10 cellular contexts compared by ENCODE assay signal in genomic region chr14:22122227-22123187, GRCh38.
A peak's percentile ranks its signal among the peaks of the same experiment; 100 is the strongest.
DNase-seq lines count a peak whose midpoint lies in the region; ATAC-seq and TF ChIP-seq lines count a peak whose summit lies in the region.
"Had no signal": no experiment of that assay in that cellular context is flagged by ENCODE, and none has a peak within 500 bp of the region (broad histone marks: within the 10 kb centered on the region; RNA-seq: fewer than 3 reads in every experiment).

No MANE protein-coding gene starts in this region.

- TF ChIP-seq POLR2A in GM18505 (IDR thresholded peaks at IDR 0.05; ENCODE audit: borderline replicate concordance, extremely low read depth, insufficient read depth, insufficient read length), result no peak

- no peaks in the 10 kb centered on the region for H3K9me3 ChIP-seq in DND-41 (ENCODE audit: insufficient read depth, low read length, severe bottlenecking)

- H2AFZ ChIP-seq in DND-41 (ENCODE audit: low read depth, low read length), result no peak overlapping the region

- no peaks in the 10 kb centered on the region for H3K27me3 ChIP-seq in DND-41 (ENCODE audit: insufficient read depth, low read length, poor library complexity)

- H3K27me3 Mint-ChIP-seq in activated naive CD8-positive, alpha-beta T cell treated with anti-CD3 and anti-CD28 coated beads for 36 hours, result no peaks in the 10 kb centered on the region

- DNase-seq in DND-41 (no peak), HuH-7 (ENCODE audit: low spot score) (peak; percentile 13), myocyte (ENCODE audit: low read depth) (peak; percentile 3), NCI-H2227 treated with DMSO at 0.1 percent for 48 hours (lab: John Stamatoyannopoulos, UW) (no peak), GM19240 (ENCODE audit: insufficient read length, low spot score) (no peak)
- no peak for DNase-seq in activated naive CD8-positive, alpha-beta T cell treated with anti-CD3 and anti-CD28 coated beads for 36 hours
- DNase-seq: mesenchymal stem cell had no signal

- H3K79me2 ChIP-seq in DND-41 (ENCODE audit: insufficient read depth, low read length), result no peaks in the 10 kb centered on the region

- no peak for ATAC-seq in DND-41 (ENCODE audit: insufficient read depth, low read depth)
- no peak for ATAC-seq in GM19035 (IDR thresholded peaks at IDR 0.05; ENCODE audit: unreplicated experiment)
- ATAC-seq in GM18505 (IDR thresholded peaks at IDR 0.05; ENCODE audit: unreplicated experiment), result no peak
- ATAC-seq: esophagus mucosa had no signal

- H3K27ac Mint-ChIP-seq in activated naive CD8-positive, alpha-beta T cell treated with anti-CD3 and anti-CD28 coated beads for 36 hours, result peak overlapping the region; percentile 71

- H3K36me3 ChIP-seq in DND-41 (ENCODE audit: insufficient read depth, low read length), result no peaks in the 10 kb centered on the region

- H3K27ac ChIP-seq in DND-41 (ENCODE audit: low read length), result no peak overlapping the region

- peak overlapping the region; percentile 78 for H3K4me3 Mint-ChIP-seq in activated naive CD8-positive, alpha-beta T cell treated with anti-CD3 and anti-CD28 coated beads for 36 hours

- peak; percentile 50 for TF ChIP-seq CTCF in DND-41 (IDR thresholded peaks at IDR 0.05; ENCODE audit: borderline replicate concordance, extremely low read depth, low read length, poor library complexity, severe bottlenecking)

- H3K36me3 Mint-ChIP-seq in activated naive CD8-positive, alpha-beta T cell treated with anti-CD3 and anti-CD28 coated beads for 36 hours, result no peaks in the 10 kb centered on the region

- H3K4me2 ChIP-seq in DND-41 (ENCODE audit: insufficient read depth, low read length), result no peak overlapping the region

- no peak overlapping the region for H3K9ac ChIP-seq in DND-41 (ENCODE audit: low read depth, low read length)

- H4K20me1 ChIP-seq in DND-41 (ENCODE audit: insufficient read depth, low read length), result no peaks in the 10 kb centered on the region

- H3K4me3 ChIP-seq in DND-41 (ENCODE audit: low read depth in 1 of 2, low read length in 2 of 2), result no peak overlapping the region

- no peaks in the 10 kb centered on the region for H3K9me3 Mint-ChIP-seq in activated naive CD8-positive, alpha-beta T cell treated with anti-CD3 and anti-CD28 coated beads for 36 hours

- no peaks in the 10 kb centered on the region for H3K4me1 ChIP-seq in DND-41 (ENCODE audit: insufficient read depth, low read length)

- H3K4me1 Mint-ChIP-seq in activated naive CD8-positive, alpha-beta T cell treated with anti-CD3 and anti-CD28 coated beads for 36 hours, result peaks cover 5% of the 10 kb centered on the region

Comparison
In these comparisons a context has a peak if more than half of its experiments do, and no peak if none do; other contexts are left out.
1. DNase-seq: peak in HuH-7 (single experiment) and myocyte (single experiment); none in DND-41 (single experiment), activated naive CD8-positive, alpha-beta T cell treated with anti-CD3 and anti-CD28 coated beads for 36 hours (single experiment), NCI-H2227 treated with DMSO at 0.1 percent for 48 hours (single experiment) and GM19240 (single experiment).